Comparison of ENCODE assay signal across 8 cellular contexts in the genomic region with DNA sequence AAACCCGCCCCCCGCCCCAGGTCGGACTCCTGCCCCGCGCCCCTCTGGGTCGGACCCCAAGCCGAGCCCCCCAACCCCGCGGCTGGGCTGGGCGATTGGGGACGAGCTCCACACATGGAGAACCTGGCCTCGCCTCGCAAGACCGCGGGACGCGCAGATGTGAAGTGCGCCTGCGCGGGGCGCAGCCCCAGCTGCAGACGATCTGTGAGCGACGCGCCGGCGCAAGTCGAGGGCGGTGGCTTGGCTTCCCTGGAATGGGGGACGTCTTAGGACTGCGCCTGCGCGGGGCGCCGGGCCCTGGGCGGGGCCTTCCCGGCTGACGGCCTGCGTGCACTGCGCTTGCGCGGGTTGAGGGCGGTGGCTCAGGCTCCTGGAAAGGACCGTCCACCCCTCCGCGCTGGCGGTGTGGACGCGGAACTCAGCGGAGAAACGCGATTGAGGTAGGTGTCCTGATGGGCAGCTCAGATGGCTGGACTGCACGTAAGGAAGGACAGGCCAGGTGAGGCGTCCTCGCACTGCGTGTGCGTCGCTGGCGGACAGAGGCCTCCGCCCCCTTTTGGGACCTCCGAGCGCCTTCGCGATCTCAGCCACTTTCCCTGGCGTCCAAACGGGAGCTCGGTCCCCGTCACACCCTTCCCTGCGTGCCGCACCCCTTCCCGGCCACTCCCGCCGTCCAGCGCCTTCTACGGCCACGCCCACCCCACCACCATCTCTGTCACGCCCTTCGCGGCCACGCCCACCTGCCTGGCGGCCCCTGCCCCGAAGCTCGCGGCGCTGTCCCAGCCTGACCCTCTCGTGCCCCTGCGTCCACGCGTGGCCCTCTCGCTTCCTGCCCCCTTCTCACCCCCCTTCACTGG. TPM values are rescaled to one million over a fixed set of nuclear protein-coding genes. Genes with fewer than 3 reads are reported as not detected.
DNase-seq lines count a peak whose midpoint lies in the region; ATAC-seq and TF ChIP-seq lines count a peak whose summit lies in the region.

A gene (plus strand): TSS at position 351 of the 857 bp plus-strand sequence. CDS start 1,278 bp downstream, outside the sequence.

- intact Hi-C loops in breast epithelium (cut with DNase I; ENCODE audit: low total_unique reads) = no loop called here

- ATAC-seq in GM18907 (IDR thresholded peaks at IDR 0.05; ENCODE audit: unreplicated experiment) = peak; percentile 90
- ATAC-seq in HG03159 (IDR thresholded peaks at IDR 0.05; ENCODE audit: unreplicated experiment) = peak; percentile 90

- H3K27me3 ChIP-seq in AG04450 (ENCODE audit: control insufficient read depth, insufficient read depth, low read length) (no peaks in the 10 kb centered on the region), WERI-Rb-1 (ENCODE audit: insufficient read depth, low read depth, severe bottlenecking) (no peaks in the 10 kb centered on the region), breast epithelium (no peaks in the 10 kb centered on the region), skeletal muscle tissue (ENCODE audit: control insufficient read depth in 3 of 3, insufficient read depth in 3 of 3, low read length in 3 of 3) (no peaks in the 10 kb centered on the region)

- POLR2A ChIA-PET in AG04450 (lab: Yijun Ruan, JAX) = interaction anchor here (0.6 to 1.6 kb wide), 13 partner anchors 15 to 1024 kb away, joined by 3 to 7 read pairs (median 4); no protein-coding TSS in a partner anchor

- peak within 1 kb of the TSS; percentile 100 for H3K4me3 ChIP-seq in AG04450 (ENCODE audit: low read depth, low read length)
- peak within 1 kb of the TSS; percentile 71 for H3K4me3 ChIP-seq in WERI-Rb-1 (ENCODE audit: low read depth, low read length)
- H3K4me3 ChIP-seq in breast epithelium = peak within 1 kb of the TSS; percentile 86 to 89 (median 88)
- peak within 1 kb of the TSS; percentile 65 for H3K4me3 ChIP-seq in iPS-18c (ENCODE audit: insufficient read depth, low read depth, low read length)
- peak within 1 kb of the TSS; percentile 99 to 100 (median 100) for H3K4me3 ChIP-seq in skeletal muscle tissue (ENCODE audit: low read length in 3 of 3)

- no peak for TF ChIP-seq CTCF in AG04450 (IDR thresholded peaks at IDR 0.05; ENCODE audit: low read depth, low read length)
- no peak for TF ChIP-seq CTCF in WERI-Rb-1 (IDR thresholded peaks at IDR 0.05; ENCODE audit: low read depth, low read length)
- TF ChIP-seq CTCF in breast epithelium (IDR thresholded peaks at IDR 0.05) = no peak

- CTCF ChIA-PET in AG04450 (lab: Charles Lee) = interaction anchor here (0.6 to 1.5 kb wide), 15 partner anchors 8 to 1314 kb away, joined by 3 to 11 read pairs (median 4); no protein-coding TSS in a partner anchor

- H3K4me1 ChIP-seq in breast epithelium (peaks cover 0 to 9% of the 10 kb centered on the region in 2 donors), skeletal muscle tissue (ENCODE audit: control insufficient read depth in 3 of 3, insufficient read depth in 3 of 3, low read length in 3 of 3) (peaks cover 14 to 30% (median 23%) of the 10 kb centered on the region in 3 donors)

- H3K9me3 ChIP-seq in AG04450 (ENCODE audit: control insufficient read depth, insufficient read depth, low read length) (peaks cover 2% of the 10 kb centered on the region; the same call in 1 of the 2 replicates), WERI-Rb-1 (ENCODE audit: severe bottlenecking) (no peaks in the 10 kb centered on the region), breast epithelium (no peaks in the 10 kb centered on the region), iPS-18c (ENCODE audit: control insufficient read depth, insufficient read depth, low read length) (no peaks in the 10 kb centered on the region), skeletal muscle tissue (ENCODE audit: control insufficient read depth in 3 of 3, low read length in 3 of 3) (no peaks in the 10 kb centered on the region)

- peaks cover 15% of the 10 kb centered on the region for H3K36me3 ChIP-seq in WERI-Rb-1
- no peaks in the 10 kb centered on the region for H3K36me3 ChIP-seq in breast epithelium
- H3K36me3 ChIP-seq in skeletal muscle tissue (ENCODE audit: control insufficient read depth in 3 of 3, insufficient read depth in 3 of 3, low read length in 3 of 3) = peaks cover 2 to 11% (median 3%) of the 10 kb centered on the region in 3 donors

- peak within 1 kb of the TSS; percentile 91 to 97 (median 92) for H3K9ac ChIP-seq in skeletal muscle tissue (ENCODE audit: low read depth in 1 of 3, low read length in 3 of 3)

- peak; percentile 95 for DNase-seq in AG04450 (ENCODE audit: low read depth, low spot score)
- peak; percentile 98 for DNase-seq in NCI-H2227 (lab: John Stamatoyannopoulos, UW; ENCODE audit: unreplicated experiment)
- DNase-seq in WERI-Rb-1 = peak; percentile 99
- peak; percentile 94 to 97 for DNase-seq in breast epithelium (ENCODE audit: low spot score in 2 of 2)

- H3K27ac ChIP-seq in AG04450 (ENCODE audit: low read depth, low read length) = peak within 1 kb of the TSS; percentile 94
- H3K27ac ChIP-seq in WERI-Rb-1 = peak within 1 kb of the TSS; percentile 96
- H3K27ac ChIP-seq in breast epithelium = peak within 1 kb of the TSS; percentile 97 to 99
- H3K27ac ChIP-seq in skeletal muscle tissue (ENCODE audit: low read depth, low read length) = peak within 1 kb of the TSS; percentile 97

- peak; percentile 92 for TF ChIP-seq POLR2A in breast epithelium (IDR thresholded peaks at IDR 0.05)

RNA-seq across cellular contexts. Expression of the gene that starts here (rescaled TPM):
- polyA plus RNA-seq in AG04450 (2011; rRNA removed) = 140 and 153 TPM in 2 replicates
- 91.5 and 106 TPM in 2 replicates for polyA minus RNA-seq in AG04450 (2011; rRNA and poly(A)+ RNA removed)
- 100 to 1,000 TPM in 2 of 3 donors, 10 to 100 TPM in 1; 92.1 to 145 (median 130) TPM for total RNA-seq in breast epithelium
- 96.6 TPM for total RNA-seq in skeletal muscle tissue

Comparison
In these comparisons a context has a peak if more than half of its experiments do, and no peak if none do; other contexts are left out.
1. Peak in every context shown above with its lines: DNase-seq, ATAC-seq, H3K4me3 ChIP-seq and H3K27ac ChIP-seq.